In genomic region chr15:101187820-101188516, GRCh38 we compare ENCODE assay signal across 8 cellular contexts.
DNase-seq lines count a peak whose midpoint lies in the region; ATAC-seq and TF ChIP-seq lines count a peak whose summit lies in the region.

No MANE protein-coding gene starts in this region.

- peaks cover 10% of the 10 kb centered on the region; the same call in 1 of the 2 replicates for H4K20me1 ChIP-seq in PC-9 (ENCODE audit: insufficient read depth)

- TF ChIP-seq POLR2A in suprapubic skin (IDR thresholded peaks at IDR 0.05), result no peak

- peak overlapping the region; percentile 74 for H3K27ac Mint-ChIP-seq in activated CD4-positive, alpha-beta memory T cell treated with anti-CD3 and anti-CD28 coated beads, Interleukin-2, amount 10 ng/mL, durations not matched to agents 7 days and 5 days

- no TSS peak for BruUV-seq in PC-9 (replicated peaks; lab: Mats Ljungman, UMichigan)

- H3F3A ChIP-seq in PC-9 (ENCODE audit: insufficient read depth, low read depth), result no peaks in the 10 kb centered on the region; the same call in 1 of the 2 replicates

- 0 out of 2 replicates have a peak, but pooled peaks cover 12% of the 10 kb centered on the region for H3K79me2 ChIP-seq in PC-9 (ENCODE audit: low read depth)

- POLR2A ChIA-PET in activated CD4-positive, alpha-beta memory T cell treated with anti-CD3 and anti-CD28 coated beads, Interleukin-2, amount 10 ng/mL, durations not matched to agents 7 days and 5 days (lab: Charles Lee), result interaction anchor here (0.7 to 5.4 kb wide), 6 partner anchors 12 to 63 kb away, joined by 3 to 42 read pairs (median 4); partner anchors contain the start of gene CHSY1
- POLR2A ChIA-PET in PC-9 (lab: Charles Lee; ENCODE audit: unreplicated experiment), result no interaction called here

- ATAC-seq in GM21447 (IDR thresholded peaks at IDR 0.05; ENCODE audit: unreplicated experiment) (peak; percentile 67), left ventricle myocardium superior (peak; percentile 75)

- intact Hi-C loops in left ventricle myocardium superior (cut with micrococcal nuclease) (no loop called here), PC-9 (cut with micrococcal nuclease; ENCODE audit: unreplicated experiment) (no loop called here)

- no peaks in the 10 kb centered on the region for H3K36me3 ChIP-seq in suprapubic skin
- no peaks in the 10 kb centered on the region for H3K36me3 ChIP-seq in PC-9 (ENCODE audit: low read depth)

- TF ChIP-seq CTCF in AG10803 (conservative IDR thresholded peaks at IDR 0.05; ENCODE audit: low read length), result no peak
- no peak for TF ChIP-seq CTCF in suprapubic skin (IDR thresholded peaks at IDR 0.05)
- TF ChIP-seq CTCF in PC-9 (conservative IDR thresholded peaks at IDR 0.05), result no peak

- H3K27ac ChIP-seq in suprapubic skin, result peak overlapping the region; percentile 70
- no peak overlapping the region for H3K27ac ChIP-seq in PC-9

- TF ChIP-seq EP300 in suprapubic skin (IDR thresholded peaks at IDR 0.05), result no peak

- H3K9me3 Mint-ChIP-seq in activated CD4-positive, alpha-beta memory T cell treated with anti-CD3 and anti-CD28 coated beads, Interleukin-2, amount 10 ng/mL, durations not matched to agents 7 days and 5 days, result no peaks in the 10 kb centered on the region

- no peaks in the 10 kb centered on the region for H3K9me2 ChIP-seq in PC-9 (ENCODE audit: insufficient read depth)

- peaks cover 81% of the 10 kb centered on the region for H3K4me1 Mint-ChIP-seq in activated CD4-positive, alpha-beta memory T cell treated with anti-CD3 and anti-CD28 coated beads, Interleukin-2, amount 10 ng/mL, durations not matched to agents 7 days and 5 days

- H3K4me1 ChIP-seq in suprapubic skin (peaks cover 94% of the 10 kb centered on the region), PC-9 (replicated peaks; ENCODE audit: insufficient read depth) (no peaks in the 10 kb centered on the region)

- H3K4me3 Mint-ChIP-seq in activated CD4-positive, alpha-beta memory T cell treated with anti-CD3 and anti-CD28 coated beads, Interleukin-2, amount 10 ng/mL, durations not matched to agents 7 days and 5 days, result peak overlapping the region; percentile 43

- H3K9me3 ChIP-seq in suprapubic skin (no peaks in the 10 kb centered on the region), PC-9 (ENCODE audit: insufficient read depth, low read depth) (no peaks in the 10 kb centered on the region)

- H3K36me3 Mint-ChIP-seq in activated CD4-positive, alpha-beta memory T cell treated with anti-CD3 and anti-CD28 coated beads, Interleukin-2, amount 10 ng/mL, durations not matched to agents 7 days and 5 days (ENCODE audit: low read depth), result peaks cover 49% of the 10 kb centered on the region

- WGBS in suprapubic skin, result 53% methylated on average over 17 of the region's 17 CpGs

- CTCF ChIA-PET in activated CD4-positive, alpha-beta memory T cell treated with anti-CD3 and anti-CD28 coated beads, Interleukin-2, amount 10 ng/mL, durations not matched to agents 7 days and 5 days (lab: Charles Lee), result interaction anchor here (0.7 to 1.8 kb wide), 8 partner anchors 11 to 169 kb away, joined by 3 to 5 read pairs (median 4); no protein-coding TSS in a partner anchor
- CTCF ChIA-PET in PC-9 (lab: Charles Lee), result no interaction called here

- H3K4me2 ChIP-seq in PC-9, result no peak overlapping the region

- H2AFZ ChIP-seq in PC-9, result no peak overlapping the region

- no peaks in the 10 kb centered on the region for H3K27me3 ChIP-seq in suprapubic skin
- no peaks in the 10 kb centered on the region for H3K27me3 ChIP-seq in PC-9 (ENCODE audit: insufficient read depth, low read depth)

- DNase-seq in AG10803 (ENCODE audit: low read depth), result peak; percentile 88
- no peak for DNase-seq in activated CD4-positive, alpha-beta memory T cell treated with anti-CD3 and anti-CD28 coated beads, Interleukin-2, amount 10 ng/mL, durations not matched to agents 7 days and 5 days
- no peak for DNase-seq in left ventricle myocardium superior
- no peak for DNase-seq in suprapubic skin (ENCODE audit: low spot score in 2 of 2)
- DNase-seq in ecto neural progenitor cell (ENCODE audit: low spot score), result no peak
- DNase-seq in PC-9, result no peak
- DNase-seq in DMS153 (lab: John Stamatoyannopoulos, UW), result no peak

- H3K4me3 ChIP-seq in AG10803 (ENCODE audit: low read length) (peak overlapping the region; percentile 46), suprapubic skin (peak overlapping the region; percentile 45), PC-9 (no peak overlapping the region)

- H3K27me3 Mint-ChIP-seq in activated CD4-positive, alpha-beta memory T cell treated with anti-CD3 and anti-CD28 coated beads, Interleukin-2, amount 10 ng/mL, durations not matched to agents 7 days and 5 days, result no peaks in the 10 kb centered on the region
